In the genomic region with DNA sequence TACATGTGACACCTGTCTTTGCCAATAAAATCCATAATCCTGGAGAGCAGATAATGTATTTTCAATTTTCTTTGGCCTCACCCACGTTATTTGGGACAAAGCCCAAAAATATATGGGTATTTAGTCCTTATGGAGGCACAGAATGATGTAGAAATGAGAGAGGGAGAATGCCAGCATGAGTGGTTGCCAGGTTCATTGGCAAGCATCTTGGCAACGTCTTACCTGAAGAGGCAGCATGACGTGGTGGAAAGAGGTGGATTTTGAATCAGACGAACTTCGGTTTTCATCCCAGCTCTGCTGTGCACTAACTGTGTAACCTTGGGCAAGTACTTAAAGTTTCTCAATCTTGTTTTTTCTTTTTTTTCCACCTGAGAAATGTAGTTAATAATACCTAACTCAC, we compare ENCODE assay signal across 21 cellular contexts.
"Had no signal": no experiment of that assay in that cellular context is flagged by ENCODE, and none has a peak within 500 bp of the region (broad histone marks: within the 10 kb centered on the region; RNA-seq: fewer than 3 reads in every experiment).

No MANE protein-coding gene starts in this region.

- H3K4me3 Mint-ChIP-seq: T-cell had no signal

- H3K27ac Mint-ChIP-seq: T-cell had no signal

- H3K9me3 ChIP-seq: SK-N-SH had no signal

- H3K27me3 Mint-ChIP-seq: T-cell had no signal

- ATAC-seq: HepG2, Panc1, PC-3, T-cell had no signal

- H3K4me1 Mint-ChIP-seq: T-cell had no signal

- DNase-seq: Karpas-422, KG1, MM.1S, NCI-H1092 treated with DMSO at 0.1 percent for 48 hours, NCI-H1436 treated with DMSO at 0.1 percent for 48 hours, NCI-H1694, NCI-H187 treated with DMSO at 0.1 percent for 48 hours, NCI-H2029 treated with DMSO at 0.1 percent for 48 hours, NCI-H2171 treated with DMSO at 0.1 percent for 48 hours, NCI-H345, NCI-H510A, NCI-H524 treated with DMSO at 0.1 percent for 48 hours, NCI-H69, PC-3, SHP77, SK-N-SH, SW 1271, T-cell had no signal

- H3K27ac ChIP-seq: RWPE1 had no signal

- H3K36me3 Mint-ChIP-seq: T-cell had no signal
